ENCODE assay signal across 1 cellular context in the genomic region with DNA sequence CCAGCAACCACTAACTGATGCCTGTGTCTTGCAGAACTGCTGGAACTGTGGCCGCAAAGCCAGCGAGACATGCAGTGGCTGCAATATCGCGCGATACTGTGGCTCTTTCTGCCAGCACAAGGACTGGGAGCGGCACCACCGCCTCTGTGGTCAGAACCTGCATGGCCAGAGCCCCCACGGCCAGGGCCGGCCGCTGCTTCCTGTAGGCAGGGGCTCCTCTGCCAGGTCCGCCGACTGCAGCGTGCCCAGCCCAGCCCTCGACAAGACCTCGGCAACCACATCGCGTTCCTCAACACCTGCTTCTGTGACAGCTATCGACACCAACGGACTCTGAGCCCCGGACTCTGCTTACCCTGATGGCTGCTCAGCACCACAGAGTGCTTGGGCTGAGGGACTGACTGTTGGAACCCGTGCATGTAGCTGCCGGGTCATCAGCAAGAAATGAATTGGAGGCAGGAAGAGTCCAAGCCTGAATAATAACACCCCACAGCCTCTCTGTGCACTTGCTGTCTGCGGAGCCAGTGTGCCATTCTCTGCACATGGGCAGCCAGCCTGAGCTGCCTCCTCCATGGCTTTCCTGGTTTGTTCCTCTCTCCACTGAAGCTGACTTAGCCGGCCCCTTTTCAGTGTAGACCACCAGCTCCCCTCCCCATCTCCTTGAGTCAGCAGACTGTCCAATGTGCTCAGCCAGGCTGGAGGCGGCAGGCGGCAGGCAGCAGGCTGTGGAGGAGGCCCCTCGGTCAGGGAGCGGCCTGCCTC.
TF ChIP-seq lines count a peak whose summit lies in the region.

No MANE protein-coding gene starts in this region.

TF ChIP-seq in HepG2, 621 proteins besides CTCF, POLR2A, EP300 and RAD21 (continues in another document):
- TF ChIP-seq ZGPAT (CRISPR knock-in tag; IDR thresholded peaks at IDR 0.05) = no peak
- 0 out of 2 replicates have a peak, but pooled peaks have one; percentile 46 for TF ChIP-seq NFKB2 (CRISPR knock-in tag; IDR thresholded peaks at IDR 0.05; ENCODE audit: borderline replicate concordance)
- TF ChIP-seq IRF2 (CRISPR knock-in tag; IDR thresholded peaks at IDR 0.05) = no peak
- no peak for TF ChIP-seq ZNF44 (CRISPR knock-in tag; IDR thresholded peaks at IDR 0.05)
- no peak for TF ChIP-seq KMT2B (CRISPR knock-in tag; IDR thresholded peaks at IDR 0.05)
- no peak for TF ChIP-seq STAT6 (CRISPR knock-in tag; IDR thresholded peaks at IDR 0.05; ENCODE audit: borderline replicate concordance)
- TF ChIP-seq, protein P1, sequence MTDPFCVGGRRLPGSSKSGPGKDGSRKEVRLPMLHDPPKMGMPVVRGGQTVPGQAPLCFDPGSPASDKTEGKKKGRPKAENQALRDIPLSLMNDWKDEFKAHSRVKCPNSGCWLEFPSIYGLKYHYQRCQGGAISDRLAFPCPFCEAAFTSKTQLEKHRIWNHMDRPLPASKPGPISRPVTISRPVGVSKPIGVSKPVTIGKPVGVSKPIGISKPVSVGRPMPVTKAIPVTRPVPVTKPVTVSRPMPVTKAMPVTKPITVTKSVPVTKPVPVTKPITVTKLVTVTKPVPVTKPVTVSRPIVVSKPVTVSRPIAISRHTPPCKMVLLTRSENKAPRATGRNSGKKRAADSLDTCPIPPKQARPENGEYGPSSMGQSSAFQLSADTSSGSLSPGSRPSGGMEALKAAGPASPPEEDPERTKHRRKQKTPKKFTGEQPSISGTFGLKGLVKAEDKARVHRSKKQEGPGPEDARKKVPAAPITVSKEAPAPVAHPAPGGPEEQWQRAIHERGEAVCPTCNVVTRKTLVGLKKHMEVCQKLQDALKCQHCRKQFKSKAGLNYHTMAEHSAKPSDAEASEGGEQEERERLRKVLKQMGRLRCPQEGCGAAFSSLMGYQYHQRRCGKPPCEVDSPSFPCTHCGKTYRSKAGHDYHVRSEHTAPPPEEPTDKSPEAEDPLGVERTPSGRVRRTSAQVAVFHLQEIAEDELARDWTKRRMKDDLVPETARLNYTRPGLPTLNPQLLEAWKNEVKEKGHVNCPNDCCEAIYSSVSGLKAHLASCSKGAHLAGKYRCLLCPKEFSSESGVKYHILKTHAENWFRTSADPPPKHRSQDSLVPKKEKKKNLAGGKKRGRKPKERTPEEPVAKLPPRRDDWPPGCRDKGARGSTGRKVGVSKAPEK (CRISPR knock-in tag; IDR thresholded peaks at IDR 0.05; ENCODE audit: borderline replicate concordance) = no peak
- TF ChIP-seq, protein P2, sequence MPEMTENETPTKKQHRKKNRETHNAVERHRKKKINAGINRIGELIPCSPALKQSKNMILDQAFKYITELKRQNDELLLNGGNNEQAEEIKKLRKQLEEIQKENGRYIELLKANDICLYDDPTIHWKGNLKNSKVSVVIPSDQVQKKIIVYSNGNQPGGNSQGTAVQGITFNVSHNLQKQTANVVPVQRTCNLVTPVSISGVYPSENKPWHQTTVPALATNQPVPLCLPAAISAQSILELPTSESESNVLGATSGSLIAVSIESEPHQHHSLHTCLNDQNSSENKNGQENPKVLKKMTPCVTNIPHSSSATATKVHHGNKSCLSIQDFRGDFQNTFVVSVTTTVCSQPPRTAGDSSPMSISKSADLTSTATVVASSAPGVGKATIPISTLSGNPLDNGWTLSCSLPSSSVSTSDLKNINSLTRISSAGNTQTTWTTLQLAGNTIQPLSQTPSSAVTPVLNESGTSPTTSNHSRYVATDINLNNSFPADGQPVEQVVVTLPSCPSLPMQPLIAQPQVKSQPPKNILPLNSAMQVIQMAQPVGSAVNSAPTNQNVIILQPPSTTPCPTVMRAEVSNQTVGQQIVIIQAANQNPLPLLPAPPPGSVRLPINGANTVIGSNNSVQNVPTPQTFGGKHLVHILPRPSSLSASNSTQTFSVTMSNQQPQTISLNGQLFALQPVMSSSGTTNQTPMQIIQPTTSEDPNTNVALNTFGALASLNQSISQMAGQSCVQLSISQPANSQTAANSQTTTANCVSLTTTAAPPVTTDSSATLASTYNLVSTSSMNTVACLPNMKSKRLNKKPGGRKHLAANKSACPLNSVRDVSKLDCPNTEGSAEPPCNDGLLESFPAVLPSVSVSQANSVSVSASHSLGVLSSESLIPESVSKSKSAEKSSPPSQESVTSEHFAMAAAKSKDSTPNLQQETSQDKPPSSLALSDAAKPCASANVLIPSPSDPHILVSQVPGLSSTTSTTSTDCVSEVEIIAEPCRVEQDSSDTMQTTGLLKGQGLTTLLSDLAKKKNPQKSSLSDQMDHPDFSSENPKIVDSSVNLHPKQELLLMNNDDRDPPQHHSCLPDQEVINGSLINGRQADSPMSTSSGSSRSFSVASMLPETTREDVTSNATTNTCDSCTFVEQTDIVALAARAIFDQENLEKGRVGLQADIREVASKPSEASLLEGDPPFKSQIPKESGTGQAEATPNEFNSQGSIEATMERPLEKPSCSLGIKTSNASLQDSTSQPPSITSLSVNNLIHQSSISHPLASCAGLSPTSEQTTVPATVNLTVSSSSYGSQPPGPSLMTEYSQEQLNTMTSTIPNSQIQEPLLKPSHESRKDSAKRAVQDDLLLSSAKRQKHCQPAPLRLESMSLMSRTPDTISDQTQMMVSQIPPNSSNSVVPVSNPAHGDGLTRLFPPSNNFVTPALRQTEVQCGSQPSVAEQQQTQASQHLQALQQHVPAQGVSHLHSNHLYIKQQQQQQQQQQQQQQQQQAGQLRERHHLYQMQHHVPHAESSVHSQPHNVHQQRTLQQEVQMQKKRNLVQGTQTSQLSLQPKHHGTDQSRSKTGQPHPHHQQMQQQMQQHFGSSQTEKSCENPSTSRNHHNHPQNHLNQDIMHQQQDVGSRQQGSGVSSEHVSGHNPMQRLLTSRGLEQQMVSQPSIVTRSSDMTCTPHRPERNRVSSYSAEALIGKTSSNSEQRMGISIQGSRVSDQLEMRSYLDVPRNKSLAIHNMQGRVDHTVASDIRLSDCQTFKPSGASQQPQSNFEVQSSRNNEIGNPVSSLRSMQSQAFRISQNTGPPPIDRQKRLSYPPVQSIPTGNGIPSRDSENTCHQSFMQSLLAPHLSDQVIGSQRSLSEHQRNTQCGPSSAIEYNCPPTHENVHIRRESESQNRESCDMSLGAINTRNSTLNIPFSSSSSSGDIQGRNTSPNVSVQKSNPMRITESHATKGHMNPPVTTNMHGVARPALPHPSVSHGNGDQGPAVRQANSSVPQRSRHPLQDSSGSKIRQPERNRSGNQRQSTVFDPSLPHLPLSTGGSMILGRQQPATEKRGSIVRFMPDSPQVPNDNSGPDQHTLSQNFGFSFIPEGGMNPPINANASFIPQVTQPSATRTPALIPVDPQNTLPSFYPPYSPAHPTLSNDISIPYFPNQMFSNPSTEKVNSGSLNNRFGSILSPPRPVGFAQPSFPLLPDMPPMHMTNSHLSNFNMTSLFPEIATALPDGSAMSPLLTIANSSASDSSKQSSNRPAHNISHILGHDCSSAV (CRISPR knock-in tag; IDR thresholded peaks at IDR 0.05; ENCODE audit: borderline replicate concordance) = no peak
- TF ChIP-seq NFIB (CRISPR knock-in tag; IDR thresholded peaks at IDR 0.05; ENCODE audit: borderline replicate concordance) = no peak
- peak; percentile 50; the same call in 1 of the 2 replicates for TF ChIP-seq MEIS2 (CRISPR knock-in tag; IDR thresholded peaks at IDR 0.05)
- peak; percentile 73 for TF ChIP-seq AGO2 (optimal IDR thresholded peaks at IDR 0.05; ENCODE audit: low read depth, low read length)
- no peak for TF ChIP-seq ZNF354B (CRISPR knock-in tag; IDR thresholded peaks at IDR 0.05)
- TF ChIP-seq, protein P3, sequence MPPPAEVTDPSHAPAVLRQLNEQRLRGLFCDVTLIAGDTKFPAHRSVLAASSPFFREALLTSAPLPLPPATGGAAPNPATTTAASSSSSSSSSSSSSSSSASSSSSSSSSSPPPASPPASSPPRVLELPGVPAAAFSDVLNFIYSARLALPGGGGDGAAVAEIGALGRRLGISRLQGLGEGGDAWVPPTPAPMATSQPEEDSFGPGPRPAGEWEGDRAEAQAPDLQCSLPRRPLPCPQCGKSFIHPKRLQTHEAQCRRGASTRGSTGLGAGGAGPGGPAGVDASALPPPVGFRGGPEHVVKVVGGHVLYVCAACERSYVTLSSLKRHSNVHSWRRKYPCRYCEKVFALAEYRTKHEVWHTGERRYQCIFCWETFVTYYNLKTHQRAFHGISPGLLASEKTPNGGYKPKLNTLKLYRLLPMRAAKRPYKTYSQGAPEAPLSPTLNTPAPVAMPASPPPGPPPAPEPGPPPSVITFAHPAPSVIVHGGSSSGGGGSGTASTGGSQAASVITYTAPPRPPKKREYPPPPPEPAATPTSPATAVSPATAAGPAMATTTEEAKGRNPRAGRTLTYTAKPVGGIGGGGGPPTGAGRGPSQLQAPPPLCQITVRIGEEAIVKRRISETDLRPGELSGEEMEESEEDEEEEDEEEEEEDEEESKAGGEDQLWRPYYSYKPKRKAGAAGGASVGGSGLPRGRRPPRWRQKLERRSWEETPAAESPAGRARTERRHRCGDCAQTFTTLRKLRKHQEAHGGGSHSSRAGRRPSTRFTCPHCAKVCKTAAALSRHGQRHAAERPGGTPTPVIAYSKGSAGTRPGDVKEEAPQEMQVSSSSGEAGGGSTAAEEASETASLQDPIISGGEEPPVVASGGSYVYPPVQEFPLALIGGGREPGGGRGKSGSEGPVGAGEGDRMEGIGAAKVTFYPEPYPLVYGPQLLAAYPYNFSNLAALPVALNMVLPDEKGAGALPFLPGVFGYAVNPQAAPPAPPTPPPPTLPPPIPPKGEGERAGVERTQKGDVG (CRISPR knock-in tag; IDR thresholded peaks at IDR 0.05; ENCODE audit: borderline replicate concordance) = no peak
- TF ChIP-seq DPF2 (CRISPR knock-in tag; IDR thresholded peaks at IDR 0.05; ENCODE audit: borderline replicate concordance, low read depth) = no peak
- TF ChIP-seq ATM (IDR thresholded peaks at IDR 0.05; ENCODE audit: borderline replicate concordance) = no peak
- TF ChIP-seq, protein P4, sequence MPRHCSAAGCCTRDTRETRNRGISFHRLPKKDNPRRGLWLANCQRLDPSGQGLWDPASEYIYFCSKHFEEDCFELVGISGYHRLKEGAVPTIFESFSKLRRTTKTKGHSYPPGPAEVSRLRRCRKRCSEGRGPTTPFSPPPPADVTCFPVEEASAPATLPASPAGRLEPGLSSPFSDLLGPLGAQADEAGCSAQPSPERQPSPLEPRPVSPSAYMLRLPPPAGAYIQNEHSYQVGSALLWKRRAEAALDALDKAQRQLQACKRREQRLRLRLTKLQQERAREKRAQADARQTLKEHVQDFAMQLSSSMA (CRISPR knock-in tag; IDR thresholded peaks at IDR 0.05) = no peak
- no peak for TF ChIP-seq RARG (CRISPR knock-in tag; IDR thresholded peaks at IDR 0.05; ENCODE audit: low read depth)
- no peak for TF ChIP-seq ZNF17 (CRISPR knock-in tag; IDR thresholded peaks at IDR 0.05)
- no peak for TF ChIP-seq SRSF4 (IDR thresholded peaks at IDR 0.05; ENCODE audit: low read depth, low read length, poor library complexity, severe bottlenecking)
- peak; percentile 30 for TF ChIP-seq AGO1 (IDR thresholded peaks at IDR 0.05; ENCODE audit: low read depth, low read length, poor library complexity, severe bottlenecking)
- no peak for TF ChIP-seq ZNF589 (CRISPR knock-in tag; conservative IDR thresholded peaks at IDR 0.05)
- TF ChIP-seq, protein P5, sequence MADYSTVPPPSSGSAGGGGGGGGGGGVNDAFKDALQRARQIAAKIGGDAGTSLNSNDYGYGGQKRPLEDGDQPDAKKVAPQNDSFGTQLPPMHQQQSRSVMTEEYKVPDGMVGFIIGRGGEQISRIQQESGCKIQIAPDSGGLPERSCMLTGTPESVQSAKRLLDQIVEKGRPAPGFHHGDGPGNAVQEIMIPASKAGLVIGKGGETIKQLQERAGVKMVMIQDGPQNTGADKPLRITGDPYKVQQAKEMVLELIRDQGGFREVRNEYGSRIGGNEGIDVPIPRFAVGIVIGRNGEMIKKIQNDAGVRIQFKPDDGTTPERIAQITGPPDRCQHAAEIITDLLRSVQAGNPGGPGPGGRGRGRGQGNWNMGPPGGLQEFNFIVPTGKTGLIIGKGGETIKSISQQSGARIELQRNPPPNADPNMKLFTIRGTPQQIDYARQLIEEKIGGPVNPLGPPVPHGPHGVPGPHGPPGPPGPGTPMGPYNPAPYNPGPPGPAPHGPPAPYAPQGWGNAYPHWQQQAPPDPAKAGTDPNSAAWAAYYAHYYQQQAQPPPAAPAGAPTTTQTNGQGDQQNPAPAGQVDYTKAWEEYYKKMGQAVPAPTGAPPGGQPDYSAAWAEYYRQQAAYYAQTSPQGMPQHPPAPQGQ (CRISPR knock-in tag; IDR thresholded peaks at IDR 0.05; ENCODE audit: borderline replicate concordance) = no peak
- no peak for TF ChIP-seq CEBPB (IDR thresholded peaks at IDR 0.05; ENCODE audit: borderline replicate concordance, low read depth, low read length)
- TF ChIP-seq, protein P6, sequence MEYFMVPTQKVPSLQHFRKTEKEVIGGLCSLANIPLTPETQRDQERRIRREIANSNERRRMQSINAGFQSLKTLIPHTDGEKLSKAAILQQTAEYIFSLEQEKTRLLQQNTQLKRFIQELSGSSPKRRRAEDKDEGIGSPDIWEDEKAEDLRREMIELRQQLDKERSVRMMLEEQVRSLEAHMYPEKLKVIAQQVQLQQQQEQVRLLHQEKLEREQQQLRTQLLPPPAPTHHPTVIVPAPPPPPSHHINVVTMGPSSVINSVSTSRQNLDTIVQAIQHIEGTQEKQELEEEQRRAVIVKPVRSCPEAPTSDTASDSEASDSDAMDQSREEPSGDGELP (IDR thresholded peaks at IDR 0.05; ENCODE audit: borderline replicate concordance, low read depth) = no peak
- TF ChIP-seq RORA (CRISPR knock-in tag; IDR thresholded peaks at IDR 0.05) = no peak
